ENCODE assay signal across 1 cellular context in genomic region chr1:117605164-117605810, GRCh38.
TF ChIP-seq lines count a peak whose summit lies in the region.

No MANE protein-coding gene starts in this region.

TF ChIP-seq in HepG2, 621 proteins besides CTCF, POLR2A, EP300 and RAD21 (continued from another document):
- TF ChIP-seq MAX (IDR thresholded peaks at IDR 0.05) (0 out of 2 replicates have a peak, but pooled peaks have one; percentile 8), ZNF569 (CRISPR knock-in tag; IDR thresholded peaks at IDR 0.05; ENCODE audit: borderline replicate concordance) (no peak), MLX (CRISPR knock-in tag; IDR thresholded peaks at IDR 0.05) (no peak), CREM (IDR thresholded peaks at IDR 0.05) (0 out of 2 replicates have a peak, but pooled peaks have one; percentile 16), CREM (CRISPR knock-in tag; IDR thresholded peaks at IDR 0.05) (no peak), ZNF407 (CRISPR knock-in tag; IDR thresholded peaks at IDR 0.05; ENCODE audit: not compliant biosample characterization) (peak; percentile 11), HNF1B (CRISPR knock-in tag; IDR thresholded peaks at IDR 0.05) (0 out of 2 replicates have a peak, but pooled peaks have one; percentile 22), ZBTB42 (CRISPR knock-in tag; IDR thresholded peaks at IDR 0.05) (no peak), MZF1 (CRISPR knock-in tag; IDR thresholded peaks at IDR 0.05; ENCODE audit: borderline replicate concordance) (no peak), TGIF2 (CRISPR knock-in tag; IDR thresholded peaks at IDR 0.05) (no peak), MAFF (IDR thresholded peaks at IDR 0.05; ENCODE audit: low read depth, low read length) (peak; percentile 32; the same call in 1 of the 2 replicates), PBX2 (CRISPR knock-in tag; IDR thresholded peaks at IDR 0.05) (no peak), ASH2L (IDR thresholded peaks at IDR 0.05; ENCODE audit: insufficient read length, low read depth, low read length) (peak; percentile 30), HDAC1 (CRISPR knock-in tag; IDR thresholded peaks at IDR 0.05) (0 out of 2 replicates have a peak, but pooled peaks have one; percentile 2)
